22 cellular contexts compared by ENCODE assay signal in the genomic region with DNA sequence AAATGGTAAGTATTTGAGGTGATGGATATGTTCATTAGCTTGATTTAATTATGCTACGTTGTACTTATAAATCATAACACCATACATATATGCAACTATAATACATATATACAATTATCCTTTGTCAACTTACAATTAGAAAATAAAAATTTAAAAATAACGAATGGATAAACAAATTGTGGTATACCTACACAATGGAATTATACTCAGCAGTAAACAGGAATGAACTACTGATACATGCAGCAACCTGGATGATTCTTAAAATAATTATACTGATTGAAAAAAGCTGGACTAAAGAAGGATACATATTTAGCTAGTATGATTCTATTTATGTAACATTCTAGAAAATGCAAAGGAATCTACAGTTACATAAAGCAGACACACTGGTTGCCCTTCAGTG.
DNase-seq lines count a peak whose midpoint lies in the region; ATAC-seq, FAIRE-seq and TF ChIP-seq lines count a peak whose summit lies in the region.
"Had no signal": no experiment of that assay in that cellular context is flagged by ENCODE, and none has a peak within 500 bp of the region (broad histone marks: within the 10 kb centered on the region; RNA-seq: fewer than 3 reads in every experiment).

No MANE protein-coding gene starts in this region.

- H3K27me3 ChIP-seq in SK-N-SH (ENCODE audit: insufficient read depth) (no peaks in the 10 kb centered on the region), WERI-Rb-1 (ENCODE audit: insufficient read depth, low read depth, severe bottlenecking) (no peaks in the 10 kb centered on the region)
- H3K27me3 ChIP-seq: BLaER1 treated with 17β-estradiol and CSF1 and Interleukin-3, amounts not matched to agents 10 nM and 100 nM had no signal

- no peaks in the 10 kb centered on the region for H4K20me1 ChIP-seq in SK-N-SH (ENCODE audit: insufficient read depth)
- H4K20me1 ChIP-seq: BLaER1 treated with 17β-estradiol and CSF1 and Interleukin-3, amounts not matched to agents 10 nM and 100 nM had no signal

- peak; percentile 60 for FAIRE-seq in G401.6 (lab: Jason Lieb, UNC)
- FAIRE-seq: A204.1, D721Med, GM12878, GM12892, GM18507 had no signal

- DNase-seq in SK-N-SH (no peak), WERI-Rb-1 (no peak), nephron progenitor cell (no peak)
- DNase-seq: 8988T; ACHN; Caco-2; Calu3; CD4-positive, alpha-beta T cell; CD8-positive, alpha-beta T cell; DMS79 treated with DMSO at 0.1 percent for 48 hours; GDM1 had no signal

- H3K27ac Mint-ChIP-seq in nephron progenitor cell = no peak overlapping the region
- H3K27ac Mint-ChIP-seq: CD4-positive, alpha-beta T cell; CD8-positive, alpha-beta T cell had no signal

- H3K36me3 ChIP-seq in SK-N-SH (replicated peaks in 1 of 2; ENCODE audit: control insufficient read depth in 1 of 2, insufficient read depth in 2 of 2, low read length in 1 of 2) (no peaks in the 10 kb centered on the region), WERI-Rb-1 (no peaks in the 10 kb centered on the region; the same call in 1 of the 2 replicates)
- H3K36me3 ChIP-seq: BLaER1 treated with 17β-estradiol and CSF1 and Interleukin-3, amounts not matched to agents 10 nM and 100 nM had no signal

- H3K9me3 Mint-ChIP-seq in nephron progenitor cell = no peaks in the 10 kb centered on the region
- H3K9me3 Mint-ChIP-seq: CD4-positive, alpha-beta T cell; CD8-positive, alpha-beta T cell had no signal

- H3K4me1 Mint-ChIP-seq in nephron progenitor cell = peaks cover 18% of the 10 kb centered on the region

- peaks cover 6% of the 10 kb centered on the region for H3K27me3 Mint-ChIP-seq in nephron progenitor cell (ENCODE audit: low read depth, poor library complexity)

- no peak for ATAC-seq in GM18517 (IDR thresholded peaks at IDR 0.05; ENCODE audit: unreplicated experiment)
- no peak for ATAC-seq in GM18520 (IDR thresholded peaks at IDR 0.05; ENCODE audit: unreplicated experiment)
- no peak for ATAC-seq in GM21786 (IDR thresholded peaks at IDR 0.05; ENCODE audit: unreplicated experiment)
- ATAC-seq: CD8-positive, alpha-beta T cell; GM12878 had no signal

- TF ChIP-seq CTCF in SK-N-SH (IDR thresholded peaks at IDR 0.05) = no peak
- no peak for TF ChIP-seq CTCF in WERI-Rb-1 (IDR thresholded peaks at IDR 0.05; ENCODE audit: low read depth, low read length)
- no peak for TF ChIP-seq CTCF in nephron progenitor cell (IDR thresholded peaks at IDR 0.05)

- H3K27ac ChIP-seq in SK-N-SH (ENCODE audit: low read depth in 2 of 2, low read length in 1 of 2) (peak overlapping the region in 1 of 2 experiments; percentile 99; a peak in 2 of 4 replicates), WERI-Rb-1 (peak overlapping the region; percentile 88)
- H3K27ac ChIP-seq: BLaER1 treated with 17β-estradiol and CSF1 and Interleukin-3, amounts not matched to agents 10 nM and 100 nM; C4-2B had no signal

- no peaks in the 10 kb centered on the region for H3K36me3 Mint-ChIP-seq in nephron progenitor cell (ENCODE audit: low read depth)
- H3K36me3 Mint-ChIP-seq: CD8-positive, alpha-beta T cell had no signal

- H3K4me3 Mint-ChIP-seq in nephron progenitor cell = no peak overlapping the region
- H3K4me3 Mint-ChIP-seq: CD4-positive, alpha-beta T cell; CD8-positive, alpha-beta T cell had no signal

- H3K9ac ChIP-seq in SK-N-SH = no peak overlapping the region
- H3K9ac ChIP-seq: BLaER1 treated with 17β-estradiol and CSF1 and Interleukin-3, amounts not matched to agents 10 nM and 100 nM had no signal

- no peaks in the 10 kb centered on the region for H3K79me2 ChIP-seq in SK-N-SH (ENCODE audit: insufficient read depth)

- TF ChIP-seq EP300 in SK-N-SH (IDR thresholded peaks at IDR 0.05; ENCODE audit: borderline replicate concordance in 1 of 2, low read depth in 1 of 2, low read length in 1 of 2) = peak; percentile 15 to 24; a peak in 1 of 4 replicates

- H3F3A ChIP-seq in SK-N-SH (replicated peaks; ENCODE audit: insufficient read depth) = peaks cover 41% of the 10 kb centered on the region

- no peak overlapping the region for H2AFZ ChIP-seq in SK-N-SH (ENCODE audit: low read depth)

- no peaks in the 10 kb centered on the region for H3K9me3 ChIP-seq in SK-N-SH
- H3K9me3 ChIP-seq in WERI-Rb-1 (ENCODE audit: severe bottlenecking) = peaks cover 3% of the 10 kb centered on the region
- H3K9me3 ChIP-seq: BLaER1 treated with 17β-estradiol and CSF1 and Interleukin-3, amounts not matched to agents 10 nM and 100 nM had no signal

- POLR2A ChIA-PET in SK-N-SH (lab: Yijun Ruan, JAX) = no interaction called here

- peaks cover 44 to 51% of the 10 kb centered on the region in 2 experiments for H3K4me1 ChIP-seq in SK-N-SH (ENCODE audit: control insufficient read depth in 1 of 2, insufficient read depth in 2 of 2, low read depth in 1 of 2, low read length in 1 of 2)
- H3K4me1 ChIP-seq: BLaER1 treated with 17β-estradiol and CSF1 and Interleukin-3, amounts not matched to agents 10 nM and 100 nM; Caco-2 had no signal

- no peak overlapping the region for H3K4me2 ChIP-seq in SK-N-SH
- H3K4me2 ChIP-seq: BLaER1 treated with 17β-estradiol and CSF1 and Interleukin-3, amounts not matched to agents 10 nM and 100 nM had no signal

- no peak for TF ChIP-seq RAD21 in SK-N-SH (IDR thresholded peaks at IDR 0.05; ENCODE audit: low read length)

- H3K9me2 ChIP-seq in SK-N-SH = no peaks in the 10 kb centered on the region

- H3K4me3 ChIP-seq in SK-N-SH (ENCODE audit: low read depth in 2 of 2, low read length in 1 of 2) (no peak overlapping the region; a peak in 1 of 4 replicates), WERI-Rb-1 (ENCODE audit: low read depth, low read length) (peak overlapping the region; percentile 76)
- H3K4me3 ChIP-seq: BLaER1 treated with 17β-estradiol and CSF1 and Interleukin-3, amounts not matched to agents 10 nM and 100 nM; GM12878 had no signal

- CTCF ChIA-PET in SK-N-SH (lab: Yijun Ruan, JAX) = interaction anchor here (0.6 to 2.7 kb wide), 9 partner anchors 9 to 209 kb away, joined by 3 to 8 read pairs (median 4); no protein-coding TSS in a partner anchor

- WGBS in SK-N-SH (ENCODE audit: low lambda C conversion rate) = 44% methylated on average over 2 of the region's 2 CpGs

TF ChIP-seq in SK-N-SH, 30 proteins besides CTCF, POLR2A, EP300 and RAD21:
- TF ChIP-seq TCF12 (IDR thresholded peaks at IDR 0.05) = peak; percentile 61; the same call in 1 of the 2 replicates
- TF ChIP-seq SIN3A (IDR thresholded peaks at IDR 0.05; ENCODE audit: borderline replicate concordance, low read depth, low read length) = no peak
